In genomic region chr4:54843106-54843505, GRCh38 we compare ENCODE assay signal across 24 cellular contexts.
DNase-seq lines count a peak whose midpoint lies in the region; ATAC-seq and TF ChIP-seq lines count a peak whose summit lies in the region.
"Had no signal": no experiment of that assay in that cellular context is flagged by ENCODE, and none has a peak within 500 bp of the region (broad histone marks: within the 10 kb centered on the region; RNA-seq: fewer than 3 reads in every experiment).

No MANE protein-coding gene starts in this region.

- no peaks in the 10 kb centered on the region for H3K9me3 ChIP-seq in uterus

- H3K4me1 ChIP-seq in uterus, result peaks cover 0 to 11% of the 10 kb centered on the region in 2 donors

- no peak for DNase-seq in Right ventricle myocardium inferior (ENCODE audit: missing footprints)
- DNase-seq in cardiac septum (ENCODE audit: low spot score), result no peak
- DNase-seq in NCI-H69 (lab: John Stamatoyannopoulos, UW), result peak; percentile 5
- peak; percentile 21 for DNase-seq in left cardiac atrium
- no peak for DNase-seq in uterus
- DNase-seq in DMS 273 (lab: John Stamatoyannopoulos, UW; ENCODE audit: unreplicated experiment), result no peak
- DNase-seq: CD4-positive, alpha-beta T cell; COR-L47; DMS 273 treated with DMSO at 0.1 percent for 48 hours; DMS79; EL; GDM1; NCI-H1048; NCI-H1694; NCI-H2029 treated with DMSO at 0.1 percent for 48 hours; NCI-H510A; NK-92 treated with Interleukin-12 subunit alpha and Interleukin-12 subunit beta, amount 100 ng/mL, for 24 hours; PC-3; SHP77 had no signal

- TF ChIP-seq POLR2A in uterus (IDR thresholded peaks at IDR 0.05), result no peak

- no peak overlapping the region for H3K4me3 ChIP-seq in uterus
- H3K4me3 ChIP-seq: SK-N-MC had no signal

- TF ChIP-seq CTCF in uterus (IDR thresholded peaks at IDR 0.05), result no peak

- no peaks in the 10 kb centered on the region for H3K27me3 ChIP-seq in uterus

- no peaks in the 10 kb centered on the region for H3K36me3 ChIP-seq in uterus

- intact Hi-C loops in Right ventricle myocardium inferior (cut with DNase I), result loop anchor here (2.0 to 10.0 kb wide), 2 partner anchors 158 to 520 kb away; no protein-coding TSS in a partner anchor
- intact Hi-C loops in cardiac septum (cut with DNase I), result loop anchor here (10.0 kb wide), 2 partner anchors 158 to 518 kb away; no protein-coding TSS in a partner anchor
- intact Hi-C loops in left cardiac atrium (cut with DNase I), result loop anchor here in 1 of 2 donors (5.0 to 10.0 kb wide), 2 partner anchors 168 to 521 kb away; no protein-coding TSS in a partner anchor
- intact Hi-C loops in uterus (cut with DNase I; ENCODE audit: low total_unique reads), result no loop called here

- peak; percentile 31 for ATAC-seq in Right ventricle myocardium inferior
- ATAC-seq in left cardiac atrium, result peak in 1 of 2 donors; percentile 44
- ATAC-seq in GM21367 (IDR thresholded peaks at IDR 0.05; ENCODE audit: unreplicated experiment), result no peak
- ATAC-seq: HCT116, PC-3 had no signal

- peak overlapping the region; percentile 4 to 32 for H3K27ac ChIP-seq in uterus
- H3K27ac ChIP-seq: HL-60, KMS-11, SK-N-MC had no signal

Comparison
In these comparisons a context has a peak if more than half of its experiments do, and no peak if none do; other contexts are left out.
1. DNase-seq: peak in NCI-H69 (single experiment) and left cardiac atrium (single experiment); none in Right ventricle myocardium inferior (single experiment), cardiac septum (single experiment), uterus (0 of 2) and DMS 273 (single experiment).